Comparison of ENCODE assay signal across 13 cellular contexts in the genomic region with DNA sequence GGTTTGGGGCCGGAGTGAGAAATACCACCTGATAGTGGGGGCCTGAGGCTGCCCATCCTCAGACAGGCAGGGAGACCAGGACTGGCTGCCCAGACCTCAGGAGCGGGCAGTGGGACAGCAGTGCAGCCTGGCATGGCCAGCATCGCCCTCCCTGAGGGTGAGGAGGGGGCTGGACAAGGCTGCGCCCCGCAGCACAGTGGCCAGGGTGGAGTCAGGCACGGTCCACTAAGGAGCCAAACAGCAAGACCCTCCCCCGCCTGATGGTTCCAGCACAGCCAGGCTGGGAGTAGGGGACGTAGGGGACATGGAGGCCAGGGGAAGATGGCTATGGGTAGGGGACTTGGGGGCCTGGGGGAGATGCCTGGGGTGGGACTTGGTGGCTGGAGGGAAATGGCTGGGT. TPM values are rescaled to one million over a fixed set of nuclear protein-coding genes. Genes with fewer than 3 reads are reported as not detected.
DNase-seq lines count a peak whose midpoint lies in the region; ATAC-seq lines count a peak whose summit lies in the region.
"Had no signal": no experiment of that assay in that cellular context is flagged by ENCODE, and none has a peak within 500 bp of the region (broad histone marks: within the 10 kb centered on the region; RNA-seq: fewer than 3 reads in every experiment).

No MANE protein-coding gene starts in this region.

- no peaks in the 10 kb centered on the region for H3K27me3 Mint-ChIP-seq in T-helper 2 cell treated with Interferon-gamma antibody and Interleukin-4, amounts not matched to agents 5 μg/mL and 100 μg/mL, for 36 hours (ENCODE audit: low read depth)
- no peaks in the 10 kb centered on the region for H3K27me3 Mint-ChIP-seq in T-cell

- H3K4me1 ChIP-seq in skeletal muscle satellite cell (ENCODE audit: control insufficient read depth, insufficient read depth, low read length) = peaks cover 58% of the 10 kb centered on the region

- H3K4me1 Mint-ChIP-seq in T-helper 2 cell treated with Interferon-gamma antibody and Interleukin-4, amounts not matched to agents 5 μg/mL and 100 μg/mL, for 36 hours (ENCODE audit: low read depth) = peaks cover 30% of the 10 kb centered on the region
- H3K4me1 Mint-ChIP-seq in T-cell = peaks cover 41 to 52% (median 42%) of the 10 kb centered on the region in 3 donors

- CTCF ChIA-PET in T-cell (lab: Charles Lee) = no interaction called here

- peak overlapping the region; percentile 93 for H3K4me2 ChIP-seq in skeletal muscle satellite cell (ENCODE audit: low read length)

- no peak for DNase-seq in T-helper 2 cell treated with Interferon-gamma antibody and Interleukin-4, amounts not matched to agents 5 μg/mL and 100 μg/mL, for 36 hours (ENCODE audit: low spot score)
- no peak for DNase-seq in T-helper 2 cell
- DNase-seq in T-cell = no peak
- no peak for DNase-seq in epithelial cell of prostate (ENCODE audit: low read depth, low spot score)
- DNase-seq in dermis blood vessel endothelial cell = no peak
- DNase-seq in MG63 = no peak
- DNase-seq in SK-N-DZ (ENCODE audit: low spot score) = no peak
- DNase-seq: activated CD4-positive, CD25-positive, alpha-beta regulatory T cell treated with anti-CD3 and anti-CD28 coated beads, Interleukin-2, amount 50 U/mL, for 72 hours; activated gamma-delta T cell; OCI-M1 had no signal

- H3K36me3 ChIP-seq in skeletal muscle satellite cell (ENCODE audit: insufficient read depth, low read length) (peaks cover 24% of the 10 kb centered on the region), MG63 (peaks cover 80% of the 10 kb centered on the region)

- H3K27me3 ChIP-seq in skeletal muscle satellite cell (ENCODE audit: control insufficient read depth, insufficient read depth, low read length) = no peaks in the 10 kb centered on the region
- no peaks in the 10 kb centered on the region for H3K27me3 ChIP-seq in MG63

- H3K27ac Mint-ChIP-seq in T-helper 2 cell treated with Interferon-gamma antibody and Interleukin-4, amounts not matched to agents 5 μg/mL and 100 μg/mL, for 36 hours = peak overlapping the region; percentile 81
- H3K27ac Mint-ChIP-seq in T-cell = no peak overlapping the region

- H3K4me3 ChIP-seq in skeletal muscle satellite cell (ENCODE audit: low read length) (no peak overlapping the region), MG63 (no peak overlapping the region)

- H3K9me3 ChIP-seq in skeletal muscle satellite cell (replicated peaks; ENCODE audit: low read length) (no peaks in the 10 kb centered on the region), MG63 (no peaks in the 10 kb centered on the region)

- no peaks in the 10 kb centered on the region for H3K9me3 Mint-ChIP-seq in T-helper 2 cell treated with Interferon-gamma antibody and Interleukin-4, amounts not matched to agents 5 μg/mL and 100 μg/mL, for 36 hours
- no peaks in the 10 kb centered on the region for H3K9me3 Mint-ChIP-seq in T-cell

- H3K27ac ChIP-seq in epithelial cell of prostate = peak overlapping the region; percentile 95
- H3K27ac ChIP-seq: 22Rv1 had no signal

- no peak overlapping the region for H3K4me3 Mint-ChIP-seq in T-helper 2 cell treated with Interferon-gamma antibody and Interleukin-4, amounts not matched to agents 5 μg/mL and 100 μg/mL, for 36 hours
- H3K4me3 Mint-ChIP-seq in T-cell = peak overlapping the region in 2 of 3 donors; percentile 9 to 58

- POLR2A ChIA-PET in T-cell (lab: Charles Lee) = no interaction called here

- H3K36me3 Mint-ChIP-seq in T-helper 2 cell treated with Interferon-gamma antibody and Interleukin-4, amounts not matched to agents 5 μg/mL and 100 μg/mL, for 36 hours (ENCODE audit: low read depth) = peaks cover 14% of the 10 kb centered on the region
- H3K36me3 Mint-ChIP-seq in T-cell = peaks cover 5% of the 10 kb centered on the region

- peak overlapping the region; percentile 4 for H3K9ac ChIP-seq in skeletal muscle satellite cell (ENCODE audit: low read depth, low read length)

- no peak for ATAC-seq in T-cell (replicated peaks in 1 of 4)

RNA-seq across cellular contexts. Expression of a gene that starts 3.3 kb away (rescaled TPM):
- 10 to 100 TPM; 44.3 to 73.7 (median 68.8) TPM for total RNA-seq in T-cell
- 26.1 and 28.0 TPM in 2 replicates for total RNA-seq in skeletal muscle satellite cell (2012; rRNA removed)
- total RNA-seq in dermis blood vessel endothelial cell = 19.1 and 28.2 TPM in 2 replicates
- 75.0 and 86.5 TPM in 2 replicates for total RNA-seq in MG63 (2014; rRNA removed; shearing (Covaris generic); ENCODE audit: low replicate concordance)
- 54.0 and 59.4 TPM in 2 replicates for polyA plus RNA-seq in SK-N-DZ (2014; cell fraction: cytosol; rRNA removed)
- polyA plus RNA-seq in SK-N-DZ (2014; cell fraction: nucleus; rRNA removed) = 160 and 226 TPM in 2 replicates

RNA-seq across cellular contexts. Expression of a gene that starts 13.3 kb away (rescaled TPM):
- total RNA-seq in T-cell = under 1 TPM in 2 of 5 donors, not detected in 3; 0.43 to 0.44 TPM
- not detected in 2 replicates for total RNA-seq in skeletal muscle satellite cell (2012; rRNA removed)
- total RNA-seq in dermis blood vessel endothelial cell = 0.17 and 1.2 TPM in 2 replicates
- total RNA-seq in MG63 (2014; rRNA removed; shearing (Covaris generic); ENCODE audit: low replicate concordance) = not detected in 2 replicates
- polyA plus RNA-seq in SK-N-DZ (2014; cell fraction: cytosol; rRNA removed) = 5.3 and 14.5 TPM in 2 replicates
- polyA plus RNA-seq in SK-N-DZ (2014; cell fraction: nucleus; rRNA removed) = 5.5 and 6.6 TPM in 2 replicates
- total RNA-seq: cardiac septum had no signal

RNA-seq across cellular contexts. Expression of a gene that starts 16.5 kb away (rescaled TPM):
- total RNA-seq in T-cell (1 to 10 TPM; 1.1 to 5.7 (median 1.7) TPM), dermis blood vessel endothelial cell (1.6 and 2.4 TPM in 2 replicates)
- total RNA-seq in skeletal muscle satellite cell (2012; rRNA removed) = 0.66 and 1.8 TPM in 2 replicates
- 0.07 TPM in 1 of 2 replicates, not detected in the other for total RNA-seq in MG63 (2014; rRNA removed; shearing (Covaris generic); ENCODE audit: low replicate concordance)
- 11.1 and 18.9 TPM in 2 replicates for polyA plus RNA-seq in SK-N-DZ (2014; cell fraction: cytosol; rRNA removed)
- polyA plus RNA-seq in SK-N-DZ (2014; cell fraction: nucleus; rRNA removed) = 25.7 and 34.4 TPM in 2 replicates

RNA-seq across cellular contexts. Expression of a gene that starts 20.4 kb away (rescaled TPM):
- total RNA-seq in T-cell (1 to 10 TPM; 2.9 to 6.8 (median 5.8) TPM), dermis blood vessel endothelial cell (33.5 and 79.6 TPM in 2 replicates)
- total RNA-seq in skeletal muscle satellite cell (2012; rRNA removed) = 3.5 and 6.1 TPM in 2 replicates
- 15.9 and 19.0 TPM in 2 replicates for total RNA-seq in MG63 (2014; rRNA removed; shearing (Covaris generic); ENCODE audit: low replicate concordance)
- polyA plus RNA-seq in SK-N-DZ (2014; cell fraction: cytosol; rRNA removed) = 18.5 and 18.9 TPM in 2 replicates
- polyA plus RNA-seq in SK-N-DZ (2014; cell fraction: nucleus; rRNA removed) = 7.9 and 13.0 TPM in 2 replicates

RNA-seq across cellular contexts. Expression of a gene that starts 22.3 kb away (rescaled TPM):
- total RNA-seq in T-cell (10 to 100 TPM; 16.1 to 31.9 (median 22.0) TPM), dermis blood vessel endothelial cell (9.0 and 13.4 TPM in 2 replicates)
- total RNA-seq in skeletal muscle satellite cell (2012; rRNA removed) = 10.1 and 13.1 TPM in 2 replicates
- 39.9 and 64.5 TPM in 2 replicates for total RNA-seq in MG63 (2014; rRNA removed; shearing (Covaris generic); ENCODE audit: low replicate concordance)
- 49.5 and 50.6 TPM in 2 replicates for polyA plus RNA-seq in SK-N-DZ (2014; cell fraction: cytosol; rRNA removed)
- polyA plus RNA-seq in SK-N-DZ (2014; cell fraction: nucleus; rRNA removed) = 69.2 and 77.4 TPM in 2 replicates
